In genomic region chr7:47968852-47969774, GRCh38 we compare ENCODE assay signal across 8 cellular contexts. TPM values are rescaled to one million over a fixed set of nuclear protein-coding genes. Genes with fewer than 3 reads are reported as not detected.
A peak's percentile ranks its signal among the peaks of the same experiment; 100 is the strongest.
DNase-seq lines count a peak whose midpoint lies in the region; ATAC-seq and TF ChIP-seq lines count a peak whose summit lies in the region.

No MANE protein-coding gene starts in this region.

- no peaks in the 10 kb centered on the region for H3K79me2 ChIP-seq in PC-9 (ENCODE audit: low read depth)

- no peaks in the 10 kb centered on the region for H3K9me2 ChIP-seq in PC-9 (ENCODE audit: insufficient read depth)

- H3K4me1 ChIP-seq in PC-9 (replicated peaks; ENCODE audit: insufficient read depth), result peaks cover 11% of the 10 kb centered on the region
- peaks cover 0 to 15% (median 0%) of the 10 kb centered on the region in 3 donors for H3K4me1 ChIP-seq in gastroesophageal sphincter

- H4K20me1 ChIP-seq in PC-9 (ENCODE audit: insufficient read depth), result no peaks in the 10 kb centered on the region

- 51 to 63% methylated on average over 2 to 3 of the region's 5 CpGs for WGBS in gastroesophageal sphincter (ENCODE audit: low coverage in 1 of 2), 2 donors

- 0 out of 2 replicates have a peak overlapping the region, but pooled peaks have one; percentile 0 for H3K27ac ChIP-seq in PC-9
- no peak overlapping the region for H3K27ac ChIP-seq in gastroesophageal sphincter

- DNase-seq in COR-L47 (lab: John Stamatoyannopoulos, UW) (peak; percentile 59), HK-2 (ENCODE audit: unreplicated experiment) (peak; percentile 46), PC-9 (peak; percentile 64 to 66), pons (ENCODE audit: low spot score) (peak; percentile 54)
- peak; percentile 61 for DNase-seq in activated naive CD4-positive, alpha-beta T cell treated with Interleukin-2 at 50 U/mL for 16 hours

- TF ChIP-seq CTCF in PC-9 (conservative IDR thresholded peaks at IDR 0.05) (peak; percentile 99), gastroesophageal sphincter (IDR thresholded peaks at IDR 0.05) (peak; percentile 50 to 70 (median 56))

- no peaks in the 10 kb centered on the region for H3K9me3 ChIP-seq in PC-9 (ENCODE audit: insufficient read depth, low read depth)
- no peaks in the 10 kb centered on the region for H3K9me3 ChIP-seq in gastroesophageal sphincter

- ATAC-seq in GM19351 (IDR thresholded peaks at IDR 0.05; ENCODE audit: unreplicated experiment) (peak; percentile 95), gastroesophageal sphincter (no peak), HG02884 (IDR thresholded peaks at IDR 0.05; ENCODE audit: unreplicated experiment) (no peak)

- no TSS peak for BruUV-seq in PC-9 (replicated peaks; lab: Mats Ljungman, UMichigan)

- H3K27me3 ChIP-seq in PC-9 (ENCODE audit: insufficient read depth, low read depth) (no peaks in the 10 kb centered on the region), gastroesophageal sphincter (no peaks in the 10 kb centered on the region)

- no peak overlapping the region for H3K4me2 ChIP-seq in PC-9

- no peak for TF ChIP-seq POLR2A in gastroesophageal sphincter (IDR thresholded peaks at IDR 0.05)

- TF ChIP-seq EP300 in gastroesophageal sphincter (IDR thresholded peaks at IDR 0.05), result no peak

- peaks cover 63% of the 10 kb centered on the region for H3K36me3 ChIP-seq in PC-9 (ENCODE audit: low read depth)
- peaks cover 3 to 97% of the 10 kb centered on the region in 2 donors for H3K36me3 ChIP-seq in gastroesophageal sphincter

- POLR2A ChIA-PET in PC-9 (lab: Charles Lee; ENCODE audit: unreplicated experiment), result no interaction called here

- H3K4me3 ChIP-seq in PC-9, result no peak overlapping the region
- H3K4me3 ChIP-seq in gastroesophageal sphincter, result no peak overlapping the region

- H2AFZ ChIP-seq in PC-9, result no peak overlapping the region

- intact Hi-C loops in PC-9 (cut with micrococcal nuclease; ENCODE audit: unreplicated experiment), result loop anchor here (1.0 kb wide), 2 partner anchors 150 to 703 kb away; no protein-coding TSS in a partner anchor

- H3F3A ChIP-seq in PC-9 (ENCODE audit: insufficient read depth, low read depth), result peaks cover 3% of the 10 kb centered on the region; the same call in 1 of the 2 replicates

- CTCF ChIA-PET in PC-9 (lab: Charles Lee), result interaction anchor here (0.6 to 1.0 kb wide), 3 partner anchors 315 to 703 kb away, joined by 4 to 7 read pairs (median 4); no protein-coding TSS in a partner anchor

RNA-seq across cellular contexts. Expression of gene HUS1, which starts 10.3 kb away (rescaled TPM):
- total RNA-seq in PC-9 (2021) (28.4 and 43.5 TPM in 2 replicates), gastroesophageal sphincter (10 to 100 TPM; 13.7 to 32.7 (median 19.7) TPM)

RNA-seq across cellular contexts. Expression of gene PKD1L1, which starts 20.8 kb away (rescaled TPM):
- total RNA-seq in PC-9 (2021) (0.07 and 0.08 TPM in 2 replicates), gastroesophageal sphincter (1 to 10 TPM in 1 of 4 donors, under 1 TPM in 3; 0.12 to 1.3 (median 0.45) TPM)

RNA-seq across cellular contexts. Expression of gene SUN3, which starts 59.8 kb away (rescaled TPM):
- total RNA-seq in PC-9 (2021) (0.24 TPM in 1 of 2 replicates, not detected in the other), gastroesophageal sphincter (not detected)
